Comparison of ENCODE assay signal across 24 cellular contexts in genomic region chr1:243783714-243784113, GRCh38.
DNase-seq lines count a peak whose midpoint lies in the region; ATAC-seq and FAIRE-seq lines count a peak whose summit lies in the region.
"Had no signal": no experiment of that assay in that cellular context is flagged by ENCODE, and none has a peak within 500 bp of the region (broad histone marks: within the 10 kb centered on the region; RNA-seq: fewer than 3 reads in every experiment).

No MANE protein-coding gene starts in this region.

- H3K27ac Mint-ChIP-seq in activated naive CD8-positive, alpha-beta T cell: peak overlapping the region; percentile 43
- no peak overlapping the region for H3K27ac Mint-ChIP-seq in activated naive CD8-positive, alpha-beta T cell treated with anti-CD3 and anti-CD28 coated beads for 36 hours
- H3K27ac Mint-ChIP-seq in central memory CD8-positive, alpha-beta T cell (ENCODE audit: low read depth): peak overlapping the region; percentile 10
- H3K27ac Mint-ChIP-seq: CD14-positive monocyte; CD4-positive, CD25-positive, alpha-beta regulatory T cell had no signal

- no peak overlapping the region for H3K4me3 Mint-ChIP-seq in activated naive CD8-positive, alpha-beta T cell
- H3K4me3 Mint-ChIP-seq in activated naive CD8-positive, alpha-beta T cell treated with anti-CD3 and anti-CD28 coated beads for 36 hours: no peak overlapping the region
- H3K4me3 Mint-ChIP-seq in central memory CD8-positive, alpha-beta T cell: no peak overlapping the region
- H3K4me3 Mint-ChIP-seq: CD14-positive monocyte; CD4-positive, alpha-beta memory T cell; CD4-positive, CD25-positive, alpha-beta regulatory T cell had no signal

- peak; percentile 71 for FAIRE-seq in TTC549 (lab: Jason Lieb, UNC)
- FAIRE-seq: A549, GM12878, GM12892, GM18507 had no signal

- H3K9me3 Mint-ChIP-seq in activated naive CD8-positive, alpha-beta T cell (ENCODE audit: low read depth): no peaks in the 10 kb centered on the region
- no peaks in the 10 kb centered on the region for H3K9me3 Mint-ChIP-seq in activated naive CD8-positive, alpha-beta T cell treated with anti-CD3 and anti-CD28 coated beads for 36 hours
- no peaks in the 10 kb centered on the region for H3K9me3 Mint-ChIP-seq in central memory CD8-positive, alpha-beta T cell
- H3K9me3 Mint-ChIP-seq: CD4-positive, alpha-beta memory T cell; CD4-positive, CD25-positive, alpha-beta regulatory T cell; CD8-positive, alpha-beta memory T cell had no signal

- DNase-seq in activated naive CD8-positive, alpha-beta T cell treated with anti-CD3 and anti-CD28 coated beads for 36 hours: no peak
- no peak for DNase-seq in central memory CD8-positive, alpha-beta T cell (ENCODE audit: low spot score in 2 of 2)
- DNase-seq in T-helper 2 cell: no peak
- DNase-seq in T1000 (lab: John Stamatoyannopoulos, UW): no peak
- DNase-seq: BE2C; C1 segment of cervical spinal cord; CD4-positive, alpha-beta memory T cell; CD4-positive, CD25-positive, alpha-beta regulatory T cell; CD8-positive, alpha-beta memory T cell; COR-L47; DMS 273 treated with DMSO at 0.1 percent for 48 hours; DMS153; DMS53; DMS79; DND-41; EL; GDM1 had no signal

- H3K4me1 Mint-ChIP-seq in activated naive CD8-positive, alpha-beta T cell (ENCODE audit: low read depth): peaks cover 16% of the 10 kb centered on the region
- peaks cover under 1% of the 10 kb centered on the region for H3K4me1 Mint-ChIP-seq in activated naive CD8-positive, alpha-beta T cell treated with anti-CD3 and anti-CD28 coated beads for 36 hours
- H3K4me1 Mint-ChIP-seq in central memory CD8-positive, alpha-beta T cell: peaks cover 42% of the 10 kb centered on the region
- H3K4me1 Mint-ChIP-seq: CD14-positive monocyte had no signal

- peaks cover 11% of the 10 kb centered on the region for H3K36me3 Mint-ChIP-seq in activated naive CD8-positive, alpha-beta T cell
- peaks cover 11% of the 10 kb centered on the region for H3K36me3 Mint-ChIP-seq in activated naive CD8-positive, alpha-beta T cell treated with anti-CD3 and anti-CD28 coated beads for 36 hours
- peaks cover 6% of the 10 kb centered on the region for H3K36me3 Mint-ChIP-seq in central memory CD8-positive, alpha-beta T cell (ENCODE audit: insufficient read depth)
- H3K36me3 Mint-ChIP-seq: CD14-positive monocyte; CD4-positive, CD25-positive, alpha-beta regulatory T cell had no signal

- no peaks in the 10 kb centered on the region for H3K27me3 Mint-ChIP-seq in activated naive CD8-positive, alpha-beta T cell
- H3K27me3 Mint-ChIP-seq in activated naive CD8-positive, alpha-beta T cell treated with anti-CD3 and anti-CD28 coated beads for 36 hours: no peaks in the 10 kb centered on the region
- H3K27me3 Mint-ChIP-seq in central memory CD8-positive, alpha-beta T cell: no peaks in the 10 kb centered on the region
- H3K27me3 Mint-ChIP-seq: CD4-positive, alpha-beta memory T cell; CD4-positive, CD25-positive, alpha-beta regulatory T cell; CD8-positive, alpha-beta memory T cell had no signal

- ATAC-seq in central memory CD8-positive, alpha-beta T cell (replicated peaks; ENCODE audit: extremely low read depth, poor library complexity, severe bottlenecking): no peak
- ATAC-seq: A549, GM12878 had no signal
